In the genomic region with DNA sequence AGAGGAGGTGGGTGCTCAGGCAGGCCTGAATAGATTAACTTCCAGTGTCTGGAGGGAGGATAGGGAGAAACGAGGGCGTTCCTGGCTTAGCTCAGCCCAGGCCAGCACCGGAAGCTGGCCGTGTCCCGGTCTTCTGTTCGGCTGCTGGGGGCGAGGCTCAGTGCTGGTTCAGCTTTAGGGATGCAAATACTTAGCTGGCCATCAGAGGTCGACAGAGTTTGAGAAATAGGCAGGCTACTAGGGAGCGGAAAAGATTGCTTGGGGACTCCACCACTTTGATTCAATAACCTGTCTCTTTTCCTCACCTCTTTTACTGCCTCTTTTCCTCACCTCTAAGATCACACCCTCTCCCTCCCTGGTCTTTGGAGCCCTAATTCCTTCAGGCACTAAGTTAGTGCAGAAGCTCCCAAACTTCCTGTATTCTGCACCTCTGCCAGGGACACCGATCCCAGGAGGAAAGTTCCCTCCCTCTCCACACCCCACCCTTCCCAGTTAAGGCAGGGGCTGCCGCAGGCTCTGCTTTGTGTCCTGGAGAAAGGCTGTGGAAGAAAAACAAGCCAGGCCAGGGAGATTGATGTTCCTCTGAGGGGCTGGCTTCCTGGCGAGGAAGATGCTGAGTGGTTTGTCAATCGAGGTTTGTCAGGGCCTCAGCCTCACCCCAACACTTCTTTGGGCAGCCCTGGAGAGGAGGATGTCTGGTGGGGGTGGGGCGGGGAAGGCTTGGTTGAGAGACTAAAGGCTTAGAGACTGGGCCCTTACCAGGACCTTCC, we compare ENCODE assay signal across 8 cellular contexts. TPM values are rescaled to one million over a fixed set of nuclear protein-coding genes. Genes with fewer than 3 reads are reported as not detected.
A peak's percentile ranks its signal among the peaks of the same experiment; 100 is the strongest.
DNase-seq lines count a peak whose midpoint lies in the region; ATAC-seq and TF ChIP-seq lines count a peak whose summit lies in the region.

No MANE protein-coding gene starts in this region.

- H2AFZ ChIP-seq in MM.1S (ENCODE audit: low read length) = 0 out of 2 replicates have a peak overlapping the region, but pooled peaks have one; percentile 23

- no peak overlapping the region for H3K27ac Mint-ChIP-seq in activated naive CD8-positive, alpha-beta T cell treated with anti-CD3 and anti-CD28 coated beads, Interleukin-2, amount 10 ng/mL, durations not matched to agents 7 days and 5 days
- H3K27ac Mint-ChIP-seq in stimulated activated naive CD8-positive, alpha-beta T cell treated with anti-CD3 and anti-CD28 coated beads, Interleukin-15, amount 100 ng/mL, for 72 hours = no peak overlapping the region

- H3K9me2 ChIP-seq in MM.1S (replicated peaks; ENCODE audit: insufficient read depth, low read length) = no peaks in the 10 kb centered on the region

- H3K9me3 ChIP-seq in MM.1S (replicated peaks; ENCODE audit: insufficient read depth, low read length) = no peaks in the 10 kb centered on the region

- H3K4me1 ChIP-seq in MM.1S (ENCODE audit: low read length) = no peaks in the 10 kb centered on the region

- H3K27me3 ChIP-seq in MM.1S (replicated peaks; ENCODE audit: insufficient read depth, low read length) = no peaks in the 10 kb centered on the region

- H3K4me2 ChIP-seq in MM.1S (ENCODE audit: low read depth, low read length) = no peak overlapping the region

- peak; percentile 48 for ATAC-seq in GM18505 (IDR thresholded peaks at IDR 0.05; ENCODE audit: unreplicated experiment)
- peak; percentile 71 for ATAC-seq in activated naive CD8-positive, alpha-beta T cell treated with anti-CD3 and anti-CD28 coated beads, Interleukin-2, amount 10 ng/mL, durations not matched to agents 7 days and 5 days (ENCODE audit: low read depth)
- peak; percentile 80 for ATAC-seq in stimulated activated naive CD8-positive, alpha-beta T cell treated with anti-CD3 and anti-CD28 coated beads, Interleukin-15, amount 100 ng/mL, for 72 hours

- peak; percentile 47 for TF ChIP-seq CTCF in MM.1S (IDR thresholded peaks at IDR 0.05; ENCODE audit: low read length)

- no peaks in the 10 kb centered on the region for H3K79me2 ChIP-seq in MM.1S (ENCODE audit: low read length)

- H3K9me3 Mint-ChIP-seq in activated naive CD8-positive, alpha-beta T cell treated with anti-CD3 and anti-CD28 coated beads, Interleukin-2, amount 10 ng/mL, durations not matched to agents 7 days and 5 days = no peaks in the 10 kb centered on the region
- no peaks in the 10 kb centered on the region for H3K9me3 Mint-ChIP-seq in stimulated activated naive CD8-positive, alpha-beta T cell treated with anti-CD3 and anti-CD28 coated beads, Interleukin-15, amount 100 ng/mL, for 72 hours

- POLR2A ChIA-PET in activated naive CD8-positive, alpha-beta T cell treated with anti-CD3 and anti-CD28 coated beads, Interleukin-2, amount 10 ng/mL, durations not matched to agents 7 days and 5 days (lab: Charles Lee) = no interaction called here

- H3K4me3 Mint-ChIP-seq in activated naive CD8-positive, alpha-beta T cell treated with anti-CD3 and anti-CD28 coated beads, Interleukin-2, amount 10 ng/mL, durations not matched to agents 7 days and 5 days = no peak overlapping the region
- no peak overlapping the region for H3K4me3 Mint-ChIP-seq in stimulated activated naive CD8-positive, alpha-beta T cell treated with anti-CD3 and anti-CD28 coated beads, Interleukin-15, amount 100 ng/mL, for 72 hours

- H3K27me3 Mint-ChIP-seq in activated naive CD8-positive, alpha-beta T cell treated with anti-CD3 and anti-CD28 coated beads, Interleukin-2, amount 10 ng/mL, durations not matched to agents 7 days and 5 days = no peaks in the 10 kb centered on the region
- no peaks in the 10 kb centered on the region for H3K27me3 Mint-ChIP-seq in stimulated activated naive CD8-positive, alpha-beta T cell treated with anti-CD3 and anti-CD28 coated beads, Interleukin-15, amount 100 ng/mL, for 72 hours

- H4K20me1 ChIP-seq in MM.1S (ENCODE audit: insufficient read depth, low read length) = no peaks in the 10 kb centered on the region

- no peak overlapping the region for H3K27ac ChIP-seq in MM.1S (ENCODE audit: low read length)

- H3K9ac ChIP-seq in MM.1S (ENCODE audit: low read length) = no peak overlapping the region

- no peaks in the 10 kb centered on the region for H3K36me3 ChIP-seq in MM.1S (replicated peaks; ENCODE audit: insufficient read depth, low read length)

- no peaks in the 10 kb centered on the region for H3F3A ChIP-seq in MM.1S (ENCODE audit: insufficient read depth, low read length)

- H3K4me3 ChIP-seq in MM.1S (ENCODE audit: low read length) = no peak overlapping the region

- TF ChIP-seq POLR2A in GM18505 (IDR thresholded peaks at IDR 0.05; ENCODE audit: borderline replicate concordance, extremely low read depth, insufficient read depth, insufficient read length) = no peak

- H3K36me3 Mint-ChIP-seq in activated naive CD8-positive, alpha-beta T cell treated with anti-CD3 and anti-CD28 coated beads, Interleukin-2, amount 10 ng/mL, durations not matched to agents 7 days and 5 days = no peaks in the 10 kb centered on the region

- peak; percentile 53 for DNase-seq in Ammon's horn (ENCODE audit: low spot score)
- DNase-seq in MM.1S = peak; percentile 39
- no peak for DNase-seq in activated naive CD8-positive, alpha-beta T cell treated with anti-CD3 and anti-CD28 coated beads, Interleukin-2, amount 10 ng/mL, durations not matched to agents 7 days and 5 days
- DNase-seq in iPS-NIHi11 (ENCODE audit: low spot score) = peak; percentile 73
- DNase-seq in stimulated activated naive CD8-positive, alpha-beta T cell treated with anti-CD3 and anti-CD28 coated beads, Interleukin-15, amount 100 ng/mL, for 72 hours = peak in 1 of 2 donors; percentile 13
- no peak for DNase-seq in effector CD8-positive, alpha-beta T cell (lab: John Stamatoyannopoulos, UW)
- no peak for DNase-seq in NCI-H146 treated with DMSO at 0.1 percent for 48 hours (lab: John Stamatoyannopoulos, UW; ENCODE audit: unreplicated experiment)

- H3K4me1 Mint-ChIP-seq in activated naive CD8-positive, alpha-beta T cell treated with anti-CD3 and anti-CD28 coated beads, Interleukin-2, amount 10 ng/mL, durations not matched to agents 7 days and 5 days = peaks cover 4% of the 10 kb centered on the region
- peaks cover 11% of the 10 kb centered on the region for H3K4me1 Mint-ChIP-seq in stimulated activated naive CD8-positive, alpha-beta T cell treated with anti-CD3 and anti-CD28 coated beads, Interleukin-15, amount 100 ng/mL, for 72 hours

RNA-seq across cellular contexts. Expression of a gene that starts 6.0 kb away (rescaled TPM):
- total RNA-seq in activated naive CD8-positive, alpha-beta T cell treated with anti-CD3 and anti-CD28 coated beads, Interleukin-2, amount 10 ng/mL, durations not matched to agents 7 days and 5 days = 1 to 10 TPM; 4.1 to 4.8 TPM

Comparison
In these comparisons a context has a peak if more than half of its experiments do, and no peak if none do; other contexts are left out.
1. DNase-seq: peak in Ammon's horn (single experiment), MM.1S (single experiment) and iPS-NIHi11 (single experiment); none in activated naive CD8-positive, alpha-beta T cell treated with anti-CD3 and anti-CD28 coated beads, Interleukin-2, amount 10 ng/mL, durations not matched to agents 7 days and 5 days (single experiment), effector CD8-positive, alpha-beta T cell (single experiment) and NCI-H146 treated with DMSO at 0.1 percent for 48 hours (single experiment).
2. Peak in every context shown above with its lines, with median percentiles within 50 percentile points of each other: ATAC-seq.